ENCODE assay signal across 17 cellular contexts in the genomic region with DNA sequence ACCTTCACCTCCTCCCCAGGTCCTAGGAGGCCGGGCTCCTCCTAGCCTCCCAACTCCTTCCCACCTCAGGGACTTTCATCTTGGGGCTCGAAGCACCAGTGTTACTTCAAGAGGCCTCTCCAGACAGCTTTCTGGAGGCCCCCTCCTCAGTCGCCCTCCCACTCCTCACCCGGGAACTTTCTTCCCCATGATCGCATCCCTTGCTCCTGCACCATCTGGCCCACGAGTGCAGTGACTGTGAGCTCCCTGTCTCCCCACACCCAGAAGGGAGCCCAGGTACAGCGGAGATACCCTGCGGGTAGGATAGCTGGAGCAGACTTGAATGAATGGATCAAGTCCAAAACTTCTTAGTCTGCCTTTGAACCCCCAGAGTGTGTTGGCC. TPM values are rescaled to one million over a fixed set of nuclear protein-coding genes. Genes with fewer than 3 reads are reported as not detected.
"Had no signal": no experiment of that assay in that cellular context is flagged by ENCODE, and none has a peak within 500 bp of the region (broad histone marks: within the 10 kb centered on the region; RNA-seq: fewer than 3 reads in every experiment).

No MANE protein-coding gene starts in this region.

- H3K27ac ChIP-seq: esophagus squamous epithelium, heart left ventricle, left lung, right atrium auricular region, upper lobe of left lung had no signal

- H3K4me3 Mint-ChIP-seq: activated naive CD8-positive, alpha-beta T cell treated with anti-CD3 and anti-CD28 coated beads, Interleukin-2, amount 10 ng/mL, durations not matched to agents 7 days and 5 days; activated T-cell treated with anti-CD3 and anti-CD28 coated beads, Interleukin-2, amount 50 U/mL, for 4 hours; memory B cell; stimulated activated memory B cell treated with anti-CD40 and anti-IgM and Interleukin-4, amounts not matched to agents 10 μg/mL and 1 μg/mL and 100 μg/mL, for 72 hours; T-helper 1 cell treated with Interleukin-12 subunit alpha and Interleukin-12 subunit beta and Interleukin-4 antibody, amounts not matched to agents 30 μg/mL and 1 μg/mL, for 36 hours had no signal

- H3K9me3 Mint-ChIP-seq: activated naive CD8-positive, alpha-beta T cell treated with anti-CD3 and anti-CD28 coated beads, Interleukin-2, amount 10 ng/mL, durations not matched to agents 7 days and 5 days; activated T-cell treated with anti-CD3 and anti-CD28 coated beads, Interleukin-2, amount 50 U/mL, for 4 hours; memory B cell; stimulated activated memory B cell treated with anti-CD40 and anti-IgM and Interleukin-4, amounts not matched to agents 10 μg/mL and 1 μg/mL and 100 μg/mL, for 72 hours; T-helper 1 cell treated with Interleukin-12 subunit alpha and Interleukin-12 subunit beta and Interleukin-4 antibody, amounts not matched to agents 30 μg/mL and 1 μg/mL, for 36 hours had no signal

- H3K9me3 ChIP-seq: esophagus squamous epithelium, heart left ventricle, left lung, right atrium auricular region, upper lobe of left lung had no signal

- DNase-seq: activated CD4-positive, alpha-beta T cell treated with anti-CD3 and anti-CD28 coated beads, Interleukin-2, amount 50 U/mL, for 1 hour; activated CD4-positive, CD25-positive, alpha-beta regulatory T cell; activated gamma-delta T cell treated with Interleukin-2 at 50 U/mL for 16 hours; activated naive CD8-positive, alpha-beta T cell treated with anti-CD3 and anti-CD28 coated beads, Interleukin-2, amount 10 ng/mL, durations not matched to agents 7 days and 5 days; activated T-cell treated with anti-CD3 and anti-CD28 coated beads, Interleukin-2, amount 50 U/mL, for 4 hours; anterior cingulate cortex; esophagus squamous epithelium; foreskin fibroblast; left lung; small intestine had no signal

- H3K4me3 ChIP-seq: esophagus squamous epithelium, heart left ventricle, left lung, right atrium auricular region, upper lobe of left lung had no signal

- H3K27ac Mint-ChIP-seq: activated naive CD8-positive, alpha-beta T cell treated with anti-CD3 and anti-CD28 coated beads, Interleukin-2, amount 10 ng/mL, durations not matched to agents 7 days and 5 days; memory B cell; stimulated activated memory B cell treated with anti-CD40 and anti-IgM and Interleukin-4, amounts not matched to agents 10 μg/mL and 1 μg/mL and 100 μg/mL, for 72 hours; T-helper 1 cell treated with Interleukin-12 subunit alpha and Interleukin-12 subunit beta and Interleukin-4 antibody, amounts not matched to agents 30 μg/mL and 1 μg/mL, for 36 hours had no signal

RNA-seq across cellular contexts. Expression of gene KLHL30, which starts 26.4 kb away (rescaled TPM):
- total RNA-seq: activated CD8-positive, alpha-beta memory T cell treated with anti-CD3 and anti-CD28 coated beads for 36 hours; activated naive CD8-positive, alpha-beta T cell treated with anti-CD3 and anti-CD28 coated beads, Interleukin-2, amount 10 ng/mL, durations not matched to agents 7 days and 5 days; activated T-cell treated with anti-CD3 and anti-CD28 coated beads, Interleukin-2, amount 50 U/mL, for 4 hours had no signal
